Comparison of ENCODE assay signal across 8 cellular contexts in the genomic region with DNA sequence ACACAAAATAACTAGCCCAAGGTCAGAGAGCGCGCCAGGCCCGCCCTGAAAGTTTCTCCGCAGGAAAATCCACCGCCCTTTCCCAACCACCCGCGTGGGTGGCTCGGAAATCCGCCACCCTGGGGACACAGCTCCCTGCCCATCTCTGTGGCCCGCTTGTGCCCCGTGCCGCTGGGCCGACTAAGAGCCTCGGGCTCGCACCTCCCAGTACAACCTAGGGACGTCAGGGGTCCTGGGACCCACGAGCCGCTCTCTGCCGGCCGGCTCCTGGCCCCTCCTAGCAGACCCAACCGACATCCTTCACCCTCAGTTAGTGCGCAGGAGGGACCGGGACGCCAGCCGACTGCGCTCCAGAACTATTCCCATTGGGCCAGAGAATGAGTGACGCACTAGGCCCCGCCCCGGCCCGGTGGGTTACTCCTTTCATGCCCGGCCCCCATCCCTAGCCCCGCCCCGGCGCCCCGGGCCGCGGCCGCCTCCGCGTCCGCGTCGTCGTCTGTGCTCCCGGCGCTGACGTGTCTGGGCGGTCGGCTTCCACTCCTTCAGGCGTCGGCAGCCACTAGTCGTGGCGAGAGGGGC. TPM values are rescaled to one million over a fixed set of nuclear protein-coding genes. Genes with fewer than 3 reads are reported as not detected.
DNase-seq lines count a peak whose midpoint lies in the region; ATAC-seq and TF ChIP-seq lines count a peak whose summit lies in the region.

No MANE protein-coding gene starts in this region.

- H3K9me3 Mint-ChIP-seq in activated naive CD4-positive, alpha-beta T cell treated with anti-CD3 and anti-CD28 coated beads, Interleukin-2, amount 50 U/mL, for 24 hours: no peaks in the 10 kb centered on the region

- H3K4me1 ChIP-seq in testis: peaks cover 26% of the 10 kb centered on the region

- TF ChIP-seq CTCF in omental fat pad (IDR thresholded peaks at IDR 0.05): no peak
- no peak for TF ChIP-seq CTCF in testis (IDR thresholded peaks at IDR 0.05)

- H3K27ac Mint-ChIP-seq in activated naive CD4-positive, alpha-beta T cell treated with anti-CD3 and anti-CD28 coated beads, Interleukin-2, amount 50 U/mL, for 24 hours: peak overlapping the region; percentile 91

- peaks cover 48% of the 10 kb centered on the region for H3K4me1 Mint-ChIP-seq in activated naive CD4-positive, alpha-beta T cell treated with anti-CD3 and anti-CD28 coated beads, Interleukin-2, amount 50 U/mL, for 24 hours

- DNase-seq in NCI-H1048 (lab: John Stamatoyannopoulos, UW) (peak; percentile 97), SK-N-MC (ENCODE audit: low read depth, low spot score) (peak; percentile 73), glomerular visceral epithelial cell (ENCODE audit: extremely low spot score) (peak; percentile 99), omental fat pad (ENCODE audit: low spot score) (peak; percentile 94), testis (peak; percentile 99)

- intact Hi-C loops in testis (cut with DNase I; ENCODE audit: low total_unique reads): no loop called here

- H3K4me3 ChIP-seq in GM08714 (ENCODE audit: low read length) (peak overlapping the region; percentile 89), SK-N-MC (peak overlapping the region; percentile 91), testis (peak overlapping the region; percentile 90 to 97)

- TF ChIP-seq POLR2A in testis (IDR thresholded peaks at IDR 0.05): no peak

- peaks cover 23% of the 10 kb centered on the region for H3K36me3 ChIP-seq in SK-N-MC (ENCODE audit: insufficient read depth, low read length)
- no peaks in the 10 kb centered on the region for H3K36me3 ChIP-seq in testis (ENCODE audit: low read depth, missing control alignments)

- H3K4me3 Mint-ChIP-seq in activated naive CD4-positive, alpha-beta T cell treated with anti-CD3 and anti-CD28 coated beads, Interleukin-2, amount 50 U/mL, for 24 hours: peak overlapping the region; percentile 97

- H3K27ac ChIP-seq in SK-N-MC: 0 out of 2 replicates have a peak overlapping the region, but pooled peaks have one; percentile 82
- peak overlapping the region; percentile 91 to 98 for H3K27ac ChIP-seq in testis

- H3K27me3 Mint-ChIP-seq in activated naive CD4-positive, alpha-beta T cell treated with anti-CD3 and anti-CD28 coated beads, Interleukin-2, amount 50 U/mL, for 24 hours: no peaks in the 10 kb centered on the region

- H3K9me3 ChIP-seq in SK-N-MC (ENCODE audit: low read depth, low read length): no peaks in the 10 kb centered on the region
- no peaks in the 10 kb centered on the region for H3K9me3 ChIP-seq in testis

- peak overlapping the region; percentile 88 for H3K9ac ChIP-seq in SK-N-MC (ENCODE audit: insufficient read length)

- ATAC-seq in HG02588 (IDR thresholded peaks at IDR 0.05; ENCODE audit: unreplicated experiment): peak; percentile 95
- ATAC-seq in omental fat pad (ENCODE audit: low FRiP score): peak; percentile 94

- no peaks in the 10 kb centered on the region for H3K27me3 ChIP-seq in testis

- H3K36me3 Mint-ChIP-seq in activated naive CD4-positive, alpha-beta T cell treated with anti-CD3 and anti-CD28 coated beads, Interleukin-2, amount 50 U/mL, for 24 hours: no peaks in the 10 kb centered on the region

- WGBS in testis, 2 donors: 0 to 1% methylated on average over 15 to 51 of the region's 53 CpGs

RNA-seq across cellular contexts. Expression of a gene that starts 0.4 kb away (rescaled TPM):
- 100 to 1,000 TPM; 157 to 485 (median 258) TPM for total RNA-seq in omental fat pad
- total RNA-seq in testis: 100 to 1,000 TPM; 110 to 128 TPM
- 161 TPM for polyA plus RNA-seq in testis (ENCODE audit: insufficient read depth, low read depth, low replicate concordance)

Comparison
In these comparisons a context has a peak if more than half of its experiments do, and no peak if none do; other contexts are left out.
1. Peak in every context shown above with its lines: DNase-seq, ATAC-seq, H3K4me3 ChIP-seq and H3K27ac ChIP-seq.